In the genomic region with DNA sequence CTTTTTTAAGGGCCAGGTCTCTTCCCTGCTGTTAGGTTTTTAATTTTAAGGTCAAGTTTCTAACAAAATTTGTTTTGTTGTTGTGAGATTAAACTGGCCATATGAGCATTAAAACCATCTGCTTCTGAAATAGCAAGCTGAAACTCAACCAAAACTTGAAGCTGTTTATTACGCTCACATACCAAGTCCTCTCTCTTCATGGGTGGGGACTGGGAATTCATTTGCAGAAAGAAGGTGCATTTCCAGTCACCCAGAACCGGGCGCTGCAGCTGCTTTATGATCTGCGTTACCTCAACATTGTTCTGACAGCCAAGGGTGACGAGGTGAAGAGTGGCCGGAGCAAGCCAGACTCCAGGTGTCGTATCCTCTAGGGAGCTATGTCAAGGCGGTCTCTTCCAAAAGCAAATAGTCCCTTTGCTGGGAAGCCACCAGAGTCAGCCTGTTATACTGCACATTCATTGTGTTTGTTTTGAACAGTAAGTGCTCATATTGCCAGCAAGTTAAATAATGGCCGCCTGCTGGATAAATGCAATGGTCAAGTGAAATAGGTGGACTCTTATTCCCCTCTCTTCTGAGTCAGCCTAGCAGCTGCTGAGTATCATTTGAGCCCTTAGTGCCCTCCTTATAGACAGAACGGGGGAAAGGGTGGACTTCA, we compare ENCODE assay signal across 20 cellular contexts. TPM values are rescaled to one million over a fixed set of nuclear protein-coding genes. Genes with fewer than 3 reads are reported as not detected.
DNase-seq lines count a peak whose midpoint lies in the region; ATAC-seq and TF ChIP-seq lines count a peak whose summit lies in the region.
"Had no signal": no experiment of that assay in that cellular context is flagged by ENCODE, and none has a peak within 500 bp of the region (broad histone marks: within the 10 kb centered on the region; RNA-seq: fewer than 3 reads in every experiment).

No MANE protein-coding gene starts in this region.

- no peak overlapping the region for H3K27ac ChIP-seq in CD4-positive, alpha-beta T cell (ENCODE audit: low read depth, low read length)
- no peak overlapping the region for H3K27ac ChIP-seq in substantia nigra (ENCODE audit: low read depth, low read length, poor library complexity, severe bottlenecking)
- H3K27ac ChIP-seq: heart left ventricle, ovary had no signal

- TF ChIP-seq CTCF in CD4-positive, alpha-beta T cell (IDR thresholded peaks at IDR 0.05), result no peak
- no peak for TF ChIP-seq CTCF in WTC11 (IDR thresholded peaks at IDR 0.05)

- no peaks in the 10 kb centered on the region for H3K27me3 ChIP-seq in CD4-positive, alpha-beta T cell (ENCODE audit: control insufficient read depth, insufficient read depth, low read length)
- H3K27me3 ChIP-seq: heart left ventricle, ovary had no signal

- H3K4me3 Mint-ChIP-seq in CD4-positive, alpha-beta T cell, result no peak overlapping the region
- H3K4me3 Mint-ChIP-seq in WTC11, result no peak overlapping the region
- H3K4me3 Mint-ChIP-seq: activated CD4-positive, alpha-beta memory T cell treated with anti-CD3 and anti-CD28 coated beads, Interleukin-2, amount 10 ng/mL, durations not matched to agents 7 days and 5 days had no signal

- ATAC-seq in CD4-positive, alpha-beta T cell (ENCODE audit: poor library complexity), result no peak
- no peak for ATAC-seq in WTC11
- ATAC-seq in GM21717 (IDR thresholded peaks at IDR 0.05; ENCODE audit: unreplicated experiment), result no peak
- ATAC-seq: heart left ventricle, mucosa of descending colon had no signal

- intact Hi-C loops in CD4-positive, alpha-beta T cell (cut with DNase I, micrococcal nuclease), result no loop called here

- H3K4me1 Mint-ChIP-seq in CD4-positive, alpha-beta T cell (ENCODE audit: low read depth), result peaks cover 36% of the 10 kb centered on the region
- no peaks in the 10 kb centered on the region for H3K4me1 Mint-ChIP-seq in WTC11

- POLR2A ChIA-PET in CD4-positive, alpha-beta T cell (lab: Charles Lee), result no interaction called here
- POLR2A ChIA-PET in WTC11 (lab: Charles Lee), result no interaction called here

- CTCF ChIA-PET in CD4-positive, alpha-beta T cell (lab: Charles Lee), result no interaction called here
- CTCF ChIA-PET in WTC11 (lab: Charles Lee), result no interaction called here

- H3K9me3 Mint-ChIP-seq in CD4-positive, alpha-beta T cell, result no peaks in the 10 kb centered on the region
- H3K9me3 Mint-ChIP-seq in WTC11, result no peaks in the 10 kb centered on the region
- H3K9me3 Mint-ChIP-seq: activated CD4-positive, alpha-beta memory T cell treated with anti-CD3 and anti-CD28 coated beads, Interleukin-2, amount 10 ng/mL, durations not matched to agents 7 days and 5 days had no signal

- peaks cover 92% of the 10 kb centered on the region for H3K36me3 Mint-ChIP-seq in CD4-positive, alpha-beta T cell (ENCODE audit: low read depth)
- H3K36me3 Mint-ChIP-seq in WTC11, result peaks cover 71% of the 10 kb centered on the region

- DNase-seq in CD4-positive, alpha-beta T cell, result no peak
- DNase-seq in HuH-7 (ENCODE audit: low spot score) (peak; percentile 51), NCI-H2196 treated with DMSO at 0.1 percent for 48 hours (lab: John Stamatoyannopoulos, UW; ENCODE audit: unreplicated experiment) (peak; percentile 89), WTC11 (ENCODE audit: low spot score) (no peak), Ammon's horn (ENCODE audit: low spot score) (no peak), substantia nigra (lab: John Stamatoyannopoulos, UW) (no peak), occipital lobe (lab: John Stamatoyannopoulos, UW) (no peak)
- DNase-seq: activated CD4-positive, alpha-beta memory T cell treated with anti-CD3 and anti-CD28 coated beads, Interleukin-2, amount 10 ng/mL, durations not matched to agents 7 days and 5 days; activated effector memory CD4-positive, alpha-beta T cell treated with Interleukin-2 at 50 U/mL for 16 hours; AML-193; dermis blood vessel endothelial cell; DND-41; heart left ventricle; kidney; mucosa of descending colon; ovary; small intestine; stimulated activated naive CD4-positive, alpha-beta T cell treated with Interleukin-2 at 50 U/mL for 16 hours had no signal

- H3K9me3 ChIP-seq in CD4-positive, alpha-beta T cell (ENCODE audit: control insufficient read depth, low read length), result no peaks in the 10 kb centered on the region
- H3K9me3 ChIP-seq: heart left ventricle, mucosa of descending colon, ovary had no signal

- H3K27me3 Mint-ChIP-seq in CD4-positive, alpha-beta T cell, result no peaks in the 10 kb centered on the region
- no peaks in the 10 kb centered on the region for H3K27me3 Mint-ChIP-seq in WTC11 (ENCODE audit: low read depth)
- H3K27me3 Mint-ChIP-seq: activated CD4-positive, alpha-beta memory T cell treated with anti-CD3 and anti-CD28 coated beads, Interleukin-2, amount 10 ng/mL, durations not matched to agents 7 days and 5 days had no signal

- peak overlapping the region; percentile 30 for H3K27ac Mint-ChIP-seq in CD4-positive, alpha-beta T cell
- no peak overlapping the region for H3K27ac Mint-ChIP-seq in WTC11
- H3K27ac Mint-ChIP-seq: activated CD4-positive, alpha-beta memory T cell treated with anti-CD3 and anti-CD28 coated beads, Interleukin-2, amount 10 ng/mL, durations not matched to agents 7 days and 5 days had no signal

TF ChIP-seq in WTC11, 78 proteins besides CTCF, POLR2A, EP300 and RAD21:
- TF ChIP-seq, protein P1, sequence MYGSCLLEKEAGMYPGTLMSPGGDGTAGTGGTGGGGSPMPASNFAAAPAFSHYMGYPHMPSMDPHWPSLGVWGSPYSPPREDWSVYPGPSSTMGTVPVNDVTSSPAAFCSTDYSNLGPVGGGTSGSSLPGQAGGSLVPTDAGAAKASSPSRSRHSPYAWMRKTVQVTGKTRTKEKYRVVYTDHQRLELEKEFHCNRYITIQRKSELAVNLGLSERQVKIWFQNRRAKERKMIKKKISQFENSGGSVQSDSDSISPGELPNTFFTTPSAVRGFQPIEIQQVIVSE (CRISPR knock-in tag; IDR thresholded peaks at IDR 0.05; ENCODE audit: borderline replicate concordance), result no peak
- TF ChIP-seq, protein P2, sequence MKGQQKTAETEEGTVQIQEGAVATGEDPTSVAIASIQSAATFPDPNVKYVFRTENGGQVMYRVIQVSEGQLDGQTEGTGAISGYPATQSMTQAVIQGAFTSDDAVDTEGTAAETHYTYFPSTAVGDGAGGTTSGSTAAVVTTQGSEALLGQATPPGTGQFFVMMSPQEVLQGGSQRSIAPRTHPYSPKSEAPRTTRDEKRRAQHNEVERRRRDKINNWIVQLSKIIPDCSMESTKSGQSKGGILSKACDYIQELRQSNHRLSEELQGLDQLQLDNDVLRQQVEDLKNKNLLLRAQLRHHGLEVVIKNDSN (CRISPR knock-in tag; IDR thresholded peaks at IDR 0.05), result no peak
- TF ChIP-seq GABPB1 (CRISPR knock-in tag; IDR thresholded peaks at IDR 0.05), result 0 out of 2 replicates have a peak, but pooled peaks have one; percentile 35

RNA-seq across cellular contexts. Expression of a gene that starts 12.6 kb away (rescaled TPM):
- 10 to 100 TPM; 83.0 to 86.2 TPM for total RNA-seq in CD4-positive, alpha-beta T cell
- total RNA-seq in WTC11 (2021), result 19.2 to 22.6 TPM (median 19.5 TPM) in 3 replicates
- 19.3 TPM for total RNA-seq in occipital lobe

RNA-seq across cellular contexts. Expression of a gene that starts 40.6 kb away (rescaled TPM):
- not detected for total RNA-seq in CD4-positive, alpha-beta T cell
- total RNA-seq in WTC11 (2021), result 1.9 to 3.7 TPM (median 1.9 TPM) in 3 replicates
- 44.5 TPM for total RNA-seq in occipital lobe
- total RNA-seq: dermis blood vessel endothelial cell had no signal

RNA-seq across cellular contexts. Expression of a gene that starts 56.2 kb away (rescaled TPM):
- not detected for total RNA-seq in CD4-positive, alpha-beta T cell
- total RNA-seq in WTC11 (2021) (not detected in 3 replicates), occipital lobe (not detected)
- total RNA-seq: activated CD4-positive, alpha-beta memory T cell treated with anti-CD3 and anti-CD28 coated beads, Interleukin-2, amount 10 ng/mL, durations not matched to agents 7 days and 5 days; dermis blood vessel endothelial cell; H1; heart left ventricle; kidney; mucosa of descending colon had no signal

Comparison
In these comparisons a context has a peak if more than half of its experiments do, and no peak if none do; other contexts are left out.
1. DNase-seq: peak in HuH-7 (single experiment) and NCI-H2196 treated with DMSO at 0.1 percent for 48 hours (single experiment); none in CD4-positive, alpha-beta T cell (0 of 10), WTC11 (single experiment), Ammon's horn (single experiment), substantia nigra (0 of 49) and occipital lobe (single experiment).